Comparison of ENCODE assay signal across 1 cellular context in the genomic region with DNA sequence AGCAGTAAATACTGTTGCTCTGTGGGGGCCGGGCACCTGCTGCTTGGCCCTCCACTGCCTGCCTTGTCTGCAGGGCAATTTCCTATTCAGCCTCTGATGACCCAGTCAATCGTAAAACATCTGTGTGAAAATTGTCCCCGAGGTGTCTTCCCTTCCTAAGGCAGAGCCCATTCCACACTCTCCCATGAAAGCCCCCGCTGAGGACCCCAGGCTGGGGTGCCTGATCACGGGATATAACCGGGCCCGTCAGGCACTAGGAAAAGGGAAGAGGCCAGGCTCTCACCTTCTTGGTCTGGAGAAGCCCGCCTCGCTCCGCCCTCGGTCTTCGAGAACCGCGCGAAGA.
TF ChIP-seq lines count a peak whose summit lies in the region.

No MANE protein-coding gene starts in this region.

TF ChIP-seq in A549, 52 proteins besides CTCF, POLR2A, EP300 and RAD21:
- TF ChIP-seq, protein P1, sequence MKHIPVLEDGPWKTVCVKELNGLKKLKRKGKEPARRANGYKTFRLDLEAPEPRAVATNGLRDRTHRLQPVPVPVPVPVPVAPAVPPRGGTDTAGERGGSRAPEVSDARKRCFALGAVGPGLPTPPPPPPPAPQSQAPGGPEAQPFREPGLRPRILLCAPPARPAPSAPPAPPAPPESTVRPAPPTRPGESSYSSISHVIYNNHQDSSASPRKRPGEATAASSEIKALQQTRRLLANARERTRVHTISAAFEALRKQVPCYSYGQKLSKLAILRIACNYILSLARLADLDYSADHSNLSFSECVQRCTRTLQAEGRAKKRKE (CRISPR knock-in tag; IDR thresholded peaks at IDR 0.05; ENCODE audit: low read depth): no peak
- no peak for TF ChIP-seq ZFP36 (IDR thresholded peaks at IDR 0.05; ENCODE audit: borderline replicate concordance, partially characterized antibody)
- TF ChIP-seq, protein P2, sequence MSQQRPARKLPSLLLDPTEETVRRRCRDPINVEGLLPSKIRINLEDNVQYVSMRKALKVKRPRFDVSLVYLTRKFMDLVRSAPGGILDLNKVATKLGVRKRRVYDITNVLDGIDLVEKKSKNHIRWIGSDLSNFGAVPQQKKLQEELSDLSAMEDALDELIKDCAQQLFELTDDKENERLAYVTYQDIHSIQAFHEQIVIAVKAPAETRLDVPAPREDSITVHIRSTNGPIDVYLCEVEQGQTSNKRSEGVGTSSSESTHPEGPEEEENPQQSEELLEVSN (IDR thresholded peaks at IDR 0.05; ENCODE audit: borderline replicate concordance, low read depth): no peak
- TF ChIP-seq RFX5 (IDR thresholded peaks at IDR 0.05): no peak
- no peak for TF ChIP-seq FOSL2 (IDR thresholded peaks at IDR 0.05)
- TF ChIP-seq FOSL2 (CRISPR knock-in tag; IDR thresholded peaks at IDR 0.05): no peak
- no peak for TF ChIP-seq SMC3 (IDR thresholded peaks at IDR 0.05)
- no peak for TF ChIP-seq CEBPB (IDR thresholded peaks at IDR 0.05)
- no peak for TF ChIP-seq PHF8 (IDR thresholded peaks at IDR 0.05; ENCODE audit: borderline replicate concordance, low read depth)
- TF ChIP-seq RCOR1 (IDR thresholded peaks at IDR 0.05; ENCODE audit: low read depth, low read length): no peak
- no peak for TF ChIP-seq HOXA7 (CRISPR knock-in tag; IDR thresholded peaks at IDR 0.05)
- no peak for TF ChIP-seq POLR2AphosphoS2 (conservative IDR thresholded peaks at IDR 0.05; ENCODE audit: low read length)
- no peak for TF ChIP-seq HDAC2 (IDR thresholded peaks at IDR 0.05)
